In the genomic region with DNA sequence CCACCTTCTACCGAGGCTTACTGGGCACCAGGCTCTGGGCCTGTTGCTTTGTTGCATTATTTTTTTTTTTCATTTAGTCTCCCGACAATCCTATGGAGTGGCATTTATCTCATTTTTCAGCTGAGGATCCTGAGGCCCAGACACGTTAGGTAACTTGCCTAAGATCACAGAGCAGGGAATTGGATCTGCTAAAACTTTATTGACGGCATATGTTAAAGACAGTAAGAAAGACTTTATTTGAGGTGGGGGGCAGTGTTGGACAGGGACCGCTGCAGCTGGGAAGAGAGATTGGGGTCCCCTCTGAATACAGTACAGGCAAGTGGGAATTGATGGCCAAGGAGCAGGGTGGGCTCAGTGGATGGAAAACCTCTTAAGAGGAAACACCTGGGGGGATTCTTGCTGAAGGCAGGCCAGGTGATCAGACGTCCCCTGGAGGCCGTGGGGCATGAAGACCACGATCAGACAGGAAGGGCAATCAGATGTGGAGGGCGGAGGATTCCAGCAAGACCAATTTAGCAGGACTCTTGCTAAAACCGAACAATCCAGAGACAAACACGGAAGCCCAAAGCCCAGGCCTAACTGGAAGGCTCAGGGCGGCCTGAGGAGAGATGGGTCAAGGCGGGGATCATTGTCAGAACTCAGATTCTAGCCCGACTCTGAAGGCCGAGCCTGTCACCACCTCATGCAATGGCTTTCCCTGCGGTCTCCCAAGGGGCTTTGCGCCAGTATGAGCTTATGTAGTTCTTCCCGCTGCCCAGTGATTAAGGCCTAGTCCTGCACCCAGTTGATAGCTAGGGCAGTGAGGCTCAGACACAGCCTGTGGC, we compare ENCODE assay signal across 10 cellular contexts. TPM values are rescaled to one million over a fixed set of nuclear protein-coding genes. Genes with fewer than 3 reads are reported as not detected.
DNase-seq lines count a peak whose midpoint lies in the region; ATAC-seq, FAIRE-seq and TF ChIP-seq lines count a peak whose summit lies in the region.
"Had no signal": no experiment of that assay in that cellular context is flagged by ENCODE, and none has a peak within 500 bp of the region (broad histone marks: within the 10 kb centered on the region; RNA-seq: fewer than 3 reads in every experiment).

No MANE protein-coding gene starts in this region.

- CTCF ChIA-PET in K562 (lab: Yijun Ruan, JAX; ENCODE audit: low intra/inter-chr PET ratio) (no interaction called here), MCF 10A (lab: Yijun Ruan, JAX) (interaction anchor here (0.5 to 9.8 kb wide), 24 partner anchors 10 to 1961 kb away, joined by 3 to 117 read pairs (median 4); no protein-coding TSS in a partner anchor)

- H3K36me3 ChIP-seq in K562 (ENCODE audit: control insufficient read depth, insufficient read depth, low read length), result no peaks in the 10 kb centered on the region
- no peaks in the 10 kb centered on the region for H3K36me3 ChIP-seq in kidney (ENCODE audit: control insufficient read depth in 1 of 2, insufficient read depth in 2 of 2, low read length in 2 of 2)
- H3K36me3 ChIP-seq: WERI-Rb-1 had no signal

- H3K79me2 ChIP-seq in K562 (ENCODE audit: control insufficient read depth, insufficient read depth, low read length), result no peaks in the 10 kb centered on the region

- no peak overlapping the region for H3K4me3 Mint-ChIP-seq in activated T-cell treated with anti-CD3 and anti-CD28 coated beads, Interleukin-2, amount 50 U/mL, for 24 hours
- H3K4me3 Mint-ChIP-seq in stimulated activated naive CD8-positive, alpha-beta T cell treated with anti-CD3 and anti-CD28 coated beads, Interleukin-15, amount 100 ng/mL, for 72 hours, result peak overlapping the region in 1 of 2 donors; percentile 15
- no peak overlapping the region for H3K4me3 Mint-ChIP-seq in MCF 10A (ENCODE audit: unreplicated experiment)

- H3K27ac ChIP-seq in K562 (ENCODE audit: extremely low read depth, low read depth, low read length) (no peak overlapping the region), kidney (ENCODE audit: low read depth in 2 of 2, low read length in 2 of 2) (no peak overlapping the region)
- H3K27ac ChIP-seq: WERI-Rb-1 had no signal

- POLR2A ChIA-PET in K562 (lab: Yijun Ruan, JAX) (interaction anchor here (0.6 kb wide), 1 partner anchor 20 kb away, joined by 4 read pairs; no protein-coding TSS in a partner anchor), MCF 10A (lab: Yijun Ruan, JAX) (no interaction called here)

- H3K36me3 Mint-ChIP-seq in activated T-cell treated with anti-CD3 and anti-CD28 coated beads, Interleukin-2, amount 50 U/mL, for 24 hours (ENCODE audit: low read depth), result no peaks in the 10 kb centered on the region
- peaks cover 10% of the 10 kb centered on the region for H3K36me3 Mint-ChIP-seq in MCF 10A (ENCODE audit: insufficient read depth, unreplicated experiment)
- H3K36me3 Mint-ChIP-seq: memory B cell had no signal

- FAIRE-seq in K562 (lab: Jason Lieb, UNC) (no peak), kidney (lab: Jason Lieb, UNC) (no peak)

- BruUV-seq in K562 (replicated peaks; lab: Mats Ljungman, UMichigan) (no TSS peak), MCF 10A (replicated peaks; lab: Mats Ljungman, UMichigan) (no TSS peak)

- peaks cover 13% of the 10 kb centered on the region for H3K4me1 Mint-ChIP-seq in activated T-cell treated with anti-CD3 and anti-CD28 coated beads, Interleukin-2, amount 50 U/mL, for 24 hours (ENCODE audit: low read depth)
- H3K4me1 Mint-ChIP-seq in stimulated activated naive CD8-positive, alpha-beta T cell treated with anti-CD3 and anti-CD28 coated beads, Interleukin-15, amount 100 ng/mL, for 72 hours, result peaks cover 29% of the 10 kb centered on the region
- peaks cover 12% of the 10 kb centered on the region for H3K4me1 Mint-ChIP-seq in MCF 10A (ENCODE audit: insufficient read depth, unreplicated experiment)

- intact Hi-C loops in K562 (cut with micrococcal nuclease) (loop anchor here (10.0 kb wide), 1 partner anchor 241 kb away; no protein-coding TSS in a partner anchor), MCF 10A (cut with micrococcal nuclease) (loop anchor here (5.0 kb wide), 1 partner anchor 302 kb away; no protein-coding TSS in a partner anchor), kidney (cut with DNase I) (no loop called here)

- no peak overlapping the region for H3K27ac Mint-ChIP-seq in activated T-cell treated with anti-CD3 and anti-CD28 coated beads, Interleukin-2, amount 50 U/mL, for 24 hours
- H3K27ac Mint-ChIP-seq in stimulated activated naive CD8-positive, alpha-beta T cell treated with anti-CD3 and anti-CD28 coated beads, Interleukin-15, amount 100 ng/mL, for 72 hours, result peak overlapping the region in 1 of 2 donors; percentile 2
- no peak overlapping the region for H3K27ac Mint-ChIP-seq in MCF 10A (ENCODE audit: low read depth, unreplicated experiment)
- H3K27ac Mint-ChIP-seq: memory B cell had no signal

- TF ChIP-seq RAD21 in K562 (CRISPR knock-in tag; conservative IDR thresholded peaks at IDR 0.05 in 1 of 2, IDR thresholded peaks at IDR 0.05 in 1 of 2), result no peak

- TF ChIP-seq CTCF in K562 (IDR thresholded peaks at IDR 0.05 in 2 of 3, conservative IDR thresholded peaks at IDR 0.05 in 1 of 3; ENCODE audit: insufficient read depth in 2 of 3, low read depth in 1 of 3, low read length in 3 of 3) (no peak), MCF 10A (IDR thresholded peaks at IDR 0.05; ENCODE audit: unreplicated experiment) (no peak), kidney (IDR thresholded peaks at IDR 0.05; ENCODE audit: borderline replicate concordance, extremely low read depth, insufficient read depth) (no peak)

- H3K9me3 ChIP-seq in K562 (replicated peaks; ENCODE audit: control insufficient read depth, insufficient read depth, low read depth, low read length) (no peaks in the 10 kb centered on the region), kidney (ENCODE audit: control insufficient read depth in 1 of 2, low read length in 2 of 2) (no peaks in the 10 kb centered on the region)

- H3K4me3 ChIP-seq in K562 (no peak overlapping the region), kidney (ENCODE audit: low read length in 2 of 2) (no peak overlapping the region)

- H3K9ac ChIP-seq in K562 (ENCODE audit: insufficient read depth in 1 of 2, low read depth in 2 of 2, low read length in 2 of 2) (0 out of 4 replicates have a peak overlapping the region, but pooled peaks of 1 of the 2 experiments have one; percentile 14), kidney (ENCODE audit: low read length in 2 of 2) (no peak overlapping the region)

- peaks cover 10 to 33% of the 10 kb centered on the region in 2 experiments; a peak in 4 of 5 replicates for H3K4me1 ChIP-seq in K562 (replicated peaks in 1 of 2; ENCODE audit: control insufficient read depth in 2 of 2, insufficient read depth in 2 of 2, low read length in 2 of 2)
- H3K4me1 ChIP-seq in kidney (ENCODE audit: control insufficient read depth in 1 of 2, insufficient read depth in 1 of 2, low read depth in 1 of 2, low read length in 2 of 2), result peaks cover 0 to 6% of the 10 kb centered on the region in 2 donors

- ATAC-seq in HG03280 (IDR thresholded peaks at IDR 0.05; ENCODE audit: unreplicated experiment) (peak; percentile 17), K562 (peak; percentile 41)
- ATAC-seq in stimulated activated naive CD8-positive, alpha-beta T cell treated with anti-CD3 and anti-CD28 coated beads, Interleukin-15, amount 100 ng/mL, for 72 hours, result peak; percentile 26

- peaks cover 8 to 27% of the 10 kb centered on the region in 2 experiments for H3K27me3 ChIP-seq in K562 (ENCODE audit: control insufficient read depth in 2 of 2, insufficient read depth in 2 of 2, low read length in 2 of 2)

- in situ Hi-C loops in K562 (cut with MboI), result loop anchor here (5.0 to 25.0 kb wide), 2 partner anchors 1087 to 1277 kb away; no protein-coding TSS in a partner anchor

- peak overlapping the region; percentile 91 for H2AFZ ChIP-seq in K562 (ENCODE audit: low read depth, low read length)

- peaks cover 2% of the 10 kb centered on the region for H3K27me3 Mint-ChIP-seq in activated T-cell treated with anti-CD3 and anti-CD28 coated beads, Interleukin-2, amount 50 U/mL, for 24 hours
- H3K27me3 Mint-ChIP-seq in stimulated activated naive CD8-positive, alpha-beta T cell treated with anti-CD3 and anti-CD28 coated beads, Interleukin-15, amount 100 ng/mL, for 72 hours, result no peaks in the 10 kb centered on the region
- no peaks in the 10 kb centered on the region for H3K27me3 Mint-ChIP-seq in MCF 10A (ENCODE audit: insufficient read depth, unreplicated experiment)

- no peak for TF ChIP-seq POLR2A in K562 (conservative IDR thresholded peaks at IDR 0.05)

- no peaks in the 10 kb centered on the region for H3K9me3 Mint-ChIP-seq in activated T-cell treated with anti-CD3 and anti-CD28 coated beads, Interleukin-2, amount 50 U/mL, for 24 hours
- H3K9me3 Mint-ChIP-seq in stimulated activated naive CD8-positive, alpha-beta T cell treated with anti-CD3 and anti-CD28 coated beads, Interleukin-15, amount 100 ng/mL, for 72 hours, result no peaks in the 10 kb centered on the region
- no peaks in the 10 kb centered on the region for H3K9me3 Mint-ChIP-seq in MCF 10A (ENCODE audit: unreplicated experiment)
- H3K9me3 Mint-ChIP-seq: memory B cell had no signal

- no peak for TF ChIP-seq EP300 in K562 (IDR thresholded peaks at IDR 0.05; ENCODE audit: low read length)

- 60% methylated on average over 17 of the region's 18 CpGs for WGBS in K562 (ENCODE audit: insufficient coverage, low coverage, missing lambda C conversion rate)

- DNase-seq in activated T-cell treated with anti-CD3 and anti-CD28 coated beads, Interleukin-2, amount 50 U/mL, for 24 hours, result peak; percentile 28
- no peak for DNase-seq in activated T-cell treated with anti-CD3 and anti-CD28 coated beads, Interleukin-2, amount 50 U/mL, for 48 hours
- DNase-seq in K562 (ENCODE audit: extremely low read depth in 1 of 4, low spot score in 3 of 4) (no peak), NCI-H2196 (lab: John Stamatoyannopoulos, UW; ENCODE audit: unreplicated experiment) (no peak), MCF 10A (ENCODE audit: unreplicated experiment) (no peak), kidney (no peak)
- no peak for DNase-seq in stimulated activated naive CD8-positive, alpha-beta T cell treated with anti-CD3 and anti-CD28 coated beads, Interleukin-15, amount 100 ng/mL, for 72 hours

- no peaks in the 10 kb centered on the region; the same call in 1 of the 2 replicates for H4K20me1 ChIP-seq in K562 (replicated peaks; ENCODE audit: control insufficient read depth, insufficient read depth, low read length)

- peaks cover 5% of the 10 kb centered on the region for H3K9me1 ChIP-seq in K562 (ENCODE audit: control insufficient read depth, insufficient read depth, low read length)

- peak overlapping the region; percentile 66; the same call in 1 of the 2 replicates for H3K4me2 ChIP-seq in K562 (ENCODE audit: insufficient read depth, low read length)

RNA-seq across cellular contexts. Expression of a gene that starts 53.7 kb away (rescaled TPM):
- not detected in 2 replicates for total RNA-seq in K562 (2011; cell fraction: chromatin; rRNA removed; ENCODE audit: low replicate concordance)
- total RNA-seq in K562 (2011; cell fraction: nucleolus; rRNA removed), result 0.53 TPM in 1 of 2 replicates, not detected in the other
- total RNA-seq in K562 (2011; cell fraction: nucleoplasm; rRNA removed), result not detected in 2 replicates
- 0.05 TPM in 1 of 2 replicates, not detected in the other for total RNA-seq in K562 (2014; rRNA removed)
- total RNA-seq in K562 (2014; rRNA removed; fragmentation: Illumina TruSeq; extraction: Trizol), result not detected in 2 replicates
- total RNA-seq in K562 (2015; rRNA removed; fragmentation: Illumina TruSeq; extraction: Trizol), result not detected in 2 replicates
- total RNA-seq in K562 (2021), result 0.04 TPM in 1 of 2 replicates, not detected in the other
- polyA plus RNA-seq in K562 (2011; rRNA removed), result not detected in 2 replicates
- not detected in 2 replicates for polyA plus RNA-seq in K562 (2011; cell fraction: cytosol; rRNA removed)
- polyA plus RNA-seq in K562 (2011; cell fraction: nucleus; rRNA removed), result not detected in 2 replicates
- 0.12 and 0.28 TPM in 2 replicates for polyA plus RNA-seq in K562 (2012)
- not detected in 2 replicates for polyA plus RNA-seq in K562 (2014; fragmentation: Illumina TruSeq; extraction: Trizol)
- under 1 TPM; 0.03 TPM for polyA plus RNA-seq in K562 (2014; fragmentation: Nextera tagmentation; extraction: Ambion mirVana)
- polyA plus RNA-seq in K562 (2014; rRNA removed), result not detected in 2 replicates
- not detected in 2 replicates for polyA minus RNA-seq in K562 (2011; rRNA and poly(A)+ RNA removed)
- not detected in 2 replicates for polyA minus RNA-seq in K562 (2011; cell fraction: cytosol; rRNA and poly(A)+ RNA removed)
- not detected in 2 replicates for polyA minus RNA-seq in K562 (2011; cell fraction: nucleus; rRNA and poly(A)+ RNA removed)
- total RNA-seq in MCF 10A (2022), result 0.37 and 0.51 TPM in 2 replicates
- 4.7 TPM for total RNA-seq in kidney
- polyA plus RNA-seq in kidney (ENCODE audit: insufficient read depth, low read depth, low replicate concordance), result 4.4 TPM
